In the genomic region with DNA sequence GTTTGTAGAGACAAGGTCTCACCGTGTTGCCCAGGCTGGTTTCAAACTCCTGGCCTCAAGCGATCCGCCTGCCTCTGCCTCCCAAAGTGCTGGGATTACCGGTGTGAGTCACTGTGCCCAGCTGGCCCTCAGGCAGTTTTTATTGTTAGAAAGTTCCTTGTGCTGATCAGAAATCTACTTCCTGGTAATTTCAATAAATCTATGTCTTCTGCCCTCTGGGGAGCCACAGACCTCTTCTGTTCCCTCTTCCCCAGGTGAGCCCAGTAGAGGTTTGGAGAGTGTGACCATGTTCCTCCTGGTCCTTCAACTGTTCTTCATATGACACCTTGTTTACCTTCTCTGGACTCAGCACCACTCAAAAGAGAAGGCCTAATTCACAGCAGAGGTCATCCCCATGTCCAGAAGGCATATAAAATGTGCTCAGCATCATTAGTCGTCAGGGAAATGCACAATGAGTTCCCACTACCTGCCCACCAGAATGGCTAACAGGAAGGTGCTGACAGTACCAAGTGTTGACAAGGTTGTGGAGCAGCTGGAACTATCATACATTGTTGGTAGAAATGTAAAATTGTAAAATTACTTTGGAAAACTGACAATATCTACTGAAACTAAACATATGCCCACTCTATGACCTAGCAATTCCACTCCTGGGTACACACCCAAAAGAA, we compare ENCODE assay signal across 13 cellular contexts. TPM values are rescaled to one million over a fixed set of nuclear protein-coding genes. Genes with fewer than 3 reads are reported as not detected.
DNase-seq lines count a peak whose midpoint lies in the region; ATAC-seq, FAIRE-seq and TF ChIP-seq lines count a peak whose summit lies in the region.
"Had no signal": no experiment of that assay in that cellular context is flagged by ENCODE, and none has a peak within 500 bp of the region (broad histone marks: within the 10 kb centered on the region; RNA-seq: fewer than 3 reads in every experiment).

No MANE protein-coding gene starts in this region.

- FAIRE-seq in HTR-8/SVneo (lab: Jason Lieb, UNC), result no peak

- ATAC-seq in GM21423 (IDR thresholded peaks at IDR 0.05; ENCODE audit: unreplicated experiment) (peak; percentile 12), left lobe of liver (no peak), HG02938 (IDR thresholded peaks at IDR 0.05; ENCODE audit: unreplicated experiment) (no peak), GM21515 (IDR thresholded peaks at IDR 0.05; ENCODE audit: unreplicated experiment) (no peak)
- ATAC-seq in activated CD4-positive, alpha-beta T cell treated with anti-CD3 and anti-CD28 coated beads for 36 hours, result no peak
- ATAC-seq: CD8-positive, alpha-beta T cell had no signal

- POLR2A ChIA-PET in activated CD4-positive, alpha-beta T cell treated with anti-CD3 and anti-CD28 coated beads for 36 hours (lab: Charles Lee), result interaction anchor here (0.6 to 1.1 kb wide), 2 partner anchors 10 to 12 kb away, joined by 3 to 6 read pairs; no protein-coding TSS in a partner anchor

- peaks cover 17% of the 10 kb centered on the region for H3K27me3 Mint-ChIP-seq in Calu3 (ENCODE audit: unreplicated experiment)
- H3K27me3 Mint-ChIP-seq in activated CD4-positive, alpha-beta T cell treated with anti-CD3 and anti-CD28 coated beads for 36 hours, result peaks cover 16% of the 10 kb centered on the region

- no peak overlapping the region for H3K4me3 Mint-ChIP-seq in Calu3 (ENCODE audit: low read depth, unreplicated experiment)
- H3K4me3 Mint-ChIP-seq in activated CD4-positive, alpha-beta T cell treated with anti-CD3 and anti-CD28 coated beads for 36 hours, result no peak overlapping the region
- H3K4me3 Mint-ChIP-seq: activated CD4-positive, alpha-beta T cell treated with anti-CD3 and anti-CD28 coated beads, Interleukin-2, amount 10 ng/mL, durations not matched to agents 7 days and 5 days; CD8-positive, alpha-beta T cell had no signal

- no TSS peak for BruUV-seq in Calu3 (replicated peaks; lab: Mats Ljungman, UMichigan)

- peaks cover 17% of the 10 kb centered on the region for H3K4me1 Mint-ChIP-seq in Calu3 (ENCODE audit: low read depth, unreplicated experiment)
- peaks cover 10% of the 10 kb centered on the region for H3K4me1 Mint-ChIP-seq in activated CD4-positive, alpha-beta T cell treated with anti-CD3 and anti-CD28 coated beads for 36 hours

- TF ChIP-seq CTCF in Calu3 (IDR thresholded peaks at IDR 0.05; ENCODE audit: unreplicated experiment), result no peak

- peak overlapping the region; percentile 52 for H3K27ac Mint-ChIP-seq in Calu3 (ENCODE audit: unreplicated experiment)
- no peak overlapping the region for H3K27ac Mint-ChIP-seq in activated CD4-positive, alpha-beta T cell treated with anti-CD3 and anti-CD28 coated beads for 36 hours
- H3K27ac Mint-ChIP-seq: activated CD4-positive, alpha-beta T cell treated with anti-CD3 and anti-CD28 coated beads, Interleukin-2, amount 10 ng/mL, durations not matched to agents 7 days and 5 days; CD8-positive, alpha-beta T cell had no signal

- DNase-seq in Calu3 (peak; percentile 31), T1000 (lab: John Stamatoyannopoulos, UW) (peak; percentile 59), left lobe of liver (ENCODE audit: low spot score) (peak; percentile 7), HTR-8/SVneo (ENCODE audit: insufficient read length, low spot score) (no peak)
- DNase-seq in activated CD4-positive, alpha-beta T cell treated with anti-CD3 and anti-CD28 coated beads for 36 hours, result no peak
- DNase-seq: activated CD4-positive, alpha-beta T cell treated with anti-CD3 and anti-CD28 coated beads, Interleukin-2, amount 10 ng/mL, durations not matched to agents 7 days and 5 days; activated naive CD4-positive, alpha-beta T cell treated with Interleukin-2 at 50 U/mL for 16 hours; CD8-positive, alpha-beta T cell; cerebellar nuclear complex; NCI-H1417 treated with DMSO at 0.1 percent for 48 hours had no signal

- CTCF ChIA-PET in Calu3 (lab: Charles Lee), result no interaction called here
- CTCF ChIA-PET in activated CD4-positive, alpha-beta T cell treated with anti-CD3 and anti-CD28 coated beads for 36 hours (lab: Charles Lee), result interaction anchor here (1.1 to 1.9 kb wide), 2 partner anchors 11 to 100 kb away, joined by 3 to 7 read pairs; a partner anchor contains a TSS

- H3K9me3 Mint-ChIP-seq in Calu3 (ENCODE audit: low read depth, unreplicated experiment), result no peaks in the 10 kb centered on the region
- no peaks in the 10 kb centered on the region for H3K9me3 Mint-ChIP-seq in activated CD4-positive, alpha-beta T cell treated with anti-CD3 and anti-CD28 coated beads for 36 hours (ENCODE audit: low read depth)
- H3K9me3 Mint-ChIP-seq: activated CD4-positive, alpha-beta T cell treated with anti-CD3 and anti-CD28 coated beads, Interleukin-2, amount 10 ng/mL, durations not matched to agents 7 days and 5 days; CD8-positive, alpha-beta T cell had no signal

- no peaks in the 10 kb centered on the region for H3K36me3 Mint-ChIP-seq in Calu3 (ENCODE audit: insufficient read depth, unreplicated experiment)
- H3K36me3 Mint-ChIP-seq in activated CD4-positive, alpha-beta T cell treated with anti-CD3 and anti-CD28 coated beads for 36 hours (ENCODE audit: low read depth), result no peaks in the 10 kb centered on the region
- H3K36me3 Mint-ChIP-seq: CD8-positive, alpha-beta T cell had no signal

- intact Hi-C loops in Calu3 (cut with micrococcal nuclease; ENCODE audit: unreplicated experiment), result no loop called here
- intact Hi-C loops in activated CD4-positive, alpha-beta T cell treated with anti-CD3 and anti-CD28 coated beads for 36 hours (cut with DNase I, micrococcal nuclease), result no loop called here

RNA-seq across cellular contexts. Expression of a gene that starts 10.4 kb away (rescaled TPM):
- total RNA-seq in Calu3 (2022) (0.14 and 0.15 TPM in 2 replicates), left lobe of liver (10.6 TPM)
- total RNA-seq in activated CD4-positive, alpha-beta T cell treated with anti-CD3 and anti-CD28 coated beads for 36 hours, result 1 to 10 TPM; 1.3 to 1.5 TPM

Comparison
In these comparisons a context has a peak if more than half of its experiments do, and no peak if none do; other contexts are left out.
1. DNase-seq: peak in Calu3 (single experiment), T1000 (single experiment) and left lobe of liver (single experiment); none in activated CD4-positive, alpha-beta T cell treated with anti-CD3 and anti-CD28 coated beads for 36 hours (single experiment) and HTR-8/SVneo (single experiment).